13 cellular contexts compared by ENCODE assay signal in genomic region chr11:122137081-122137793, GRCh38. TPM values are rescaled to one million over a fixed set of nuclear protein-coding genes. Genes with fewer than 3 reads are reported as not detected.
DNase-seq lines count a peak whose midpoint lies in the region; ATAC-seq, FAIRE-seq and TF ChIP-seq lines count a peak whose summit lies in the region.
"Had no signal": no experiment of that assay in that cellular context is flagged by ENCODE, and none has a peak within 500 bp of the region (broad histone marks: within the 10 kb centered on the region; RNA-seq: fewer than 3 reads in every experiment).

No MANE protein-coding gene starts in this region.

- POLR2A ChIA-PET in CD4-positive, alpha-beta T cell (lab: Charles Lee): no interaction called here

- no peak overlapping the region for H3K27ac Mint-ChIP-seq in CD4-positive, alpha-beta T cell
- H3K27ac Mint-ChIP-seq: natural killer cell treated with Interleukin-12 subunit alpha and Interleukin-12 subunit beta and Interleukin-15 and Interleukin-18, amount 100 ng/mL, for 72 hours had no signal

- ATAC-seq in Right ventricle myocardium inferior (peak; percentile 81), HG02763 (IDR thresholded peaks at IDR 0.05; ENCODE audit: unreplicated experiment) (no peak)
- ATAC-seq in CD4-positive, alpha-beta T cell (ENCODE audit: poor library complexity): no peak
- ATAC-seq: natural killer cell treated with Interleukin-12 subunit alpha and Interleukin-12 subunit beta and Interleukin-15 and Interleukin-18, amount 100 ng/mL, for 72 hours had no signal

- no peak overlapping the region for H3K9ac ChIP-seq in keratinocyte (ENCODE audit: control insufficient read depth, extremely low read depth, insufficient read depth, low read length)

- H3K4me1 ChIP-seq in keratinocyte (ENCODE audit: control insufficient read depth, extremely low read depth, insufficient read depth, low read length): peaks cover 56% of the 10 kb centered on the region

- no peak for TF ChIP-seq CTCF in bronchial epithelial cell (IDR thresholded peaks at IDR 0.05; ENCODE audit: insufficient read depth, low read length, severe bottlenecking)
- no peak for TF ChIP-seq CTCF in keratinocyte (optimal IDR thresholded peaks at IDR 0.05 in 1 of 3, IDR thresholded peaks at IDR 0.05 in 1 of 3, conservative IDR thresholded peaks at IDR 0.05 in 1 of 3; ENCODE audit: extremely low read depth in 1 of 3, insufficient read depth in 2 of 3, low read length in 3 of 3)
- no peak for TF ChIP-seq CTCF in CD4-positive, alpha-beta T cell (IDR thresholded peaks at IDR 0.05)

- H3K36me3 Mint-ChIP-seq in CD4-positive, alpha-beta T cell (ENCODE audit: low read depth): no peaks in the 10 kb centered on the region
- H3K36me3 Mint-ChIP-seq: natural killer cell treated with Interleukin-12 subunit alpha and Interleukin-12 subunit beta and Interleukin-15 and Interleukin-18, amount 100 ng/mL, for 72 hours had no signal

- H3K4me3 Mint-ChIP-seq in CD4-positive, alpha-beta T cell: no peak overlapping the region
- H3K4me3 Mint-ChIP-seq: natural killer cell treated with Interleukin-12 subunit alpha and Interleukin-12 subunit beta and Interleukin-15 and Interleukin-18, amount 100 ng/mL, for 72 hours had no signal

- no peak for FAIRE-seq in bronchial epithelial cell (lab: Jason Lieb, UNC)
- peak; percentile 41 for FAIRE-seq in keratinocyte (lab: Jason Lieb, UNC)

- H3K9me3 ChIP-seq in keratinocyte (ENCODE audit: control insufficient read depth, low read depth, low read length): no peaks in the 10 kb centered on the region
- H3K9me3 ChIP-seq in CD4-positive, alpha-beta T cell (ENCODE audit: control insufficient read depth, low read length): no peaks in the 10 kb centered on the region

- H3K27me3 ChIP-seq in bronchial epithelial cell (ENCODE audit: control insufficient read depth, insufficient read depth, low read length) (no peaks in the 10 kb centered on the region), keratinocyte (ENCODE audit: control insufficient read depth, extremely low read depth, insufficient read depth, low read length) (no peaks in the 10 kb centered on the region)
- peaks cover 5% of the 10 kb centered on the region for H3K27me3 ChIP-seq in CD4-positive, alpha-beta T cell (ENCODE audit: control insufficient read depth, insufficient read depth, low read length)

- peak overlapping the region; percentile 55 for H3K4me2 ChIP-seq in keratinocyte (ENCODE audit: control insufficient read depth, extremely low read depth, insufficient read depth, low read depth, low read length)

- H3K27me3 Mint-ChIP-seq in CD4-positive, alpha-beta T cell: peaks cover 22% of the 10 kb centered on the region

- H3K27ac ChIP-seq in keratinocyte (ENCODE audit: control insufficient read depth, insufficient read depth, low read length): peak overlapping the region; percentile 77
- H3K27ac ChIP-seq in CD4-positive, alpha-beta T cell (ENCODE audit: low read depth, low read length): no peak overlapping the region

- CTCF ChIA-PET in CD4-positive, alpha-beta T cell (lab: Charles Lee): no interaction called here

- dilution Hi-C loops in keratinocyte (cut with MboI; ENCODE audit: extremely low pct_ligation_motif_present, low sequenced_read_pairs): no loop called here

- peaks cover 38% of the 10 kb centered on the region for H3K79me2 ChIP-seq in keratinocyte (ENCODE audit: control insufficient read depth, insufficient read depth, low read length)

- no peaks in the 10 kb centered on the region for H4K20me1 ChIP-seq in keratinocyte (ENCODE audit: control insufficient read depth, extremely low read depth, insufficient read depth, low read length)

- H3K36me3 ChIP-seq in bronchial epithelial cell (ENCODE audit: control insufficient read depth, insufficient read depth, low read length) (no peaks in the 10 kb centered on the region), keratinocyte (ENCODE audit: control insufficient read depth in 2 of 2, extremely low read depth in 1 of 2, insufficient read depth in 2 of 2, low read length in 2 of 2) (peaks cover 0 to 11% of the 10 kb centered on the region in 2 experiments)

- H3K4me1 Mint-ChIP-seq in CD4-positive, alpha-beta T cell (ENCODE audit: low read depth): no peaks in the 10 kb centered on the region

- no peak overlapping the region for H2AFZ ChIP-seq in keratinocyte (ENCODE audit: control insufficient read depth, low read length)

- DNase-seq in Right ventricle myocardium inferior (ENCODE audit: missing footprints): no peak
- DNase-seq in cardiac septum (ENCODE audit: low spot score): no peak
- DNase-seq in bronchial epithelial cell (ENCODE audit: low read depth): peak; percentile 94
- DNase-seq in keratinocyte (ENCODE audit: low read depth, low spot score): no peak
- no peak for DNase-seq in CD4-positive, alpha-beta T cell
- DNase-seq in HK-2 (ENCODE audit: unreplicated experiment): no peak
- no peak for DNase-seq in GM19238 (ENCODE audit: insufficient read length, low spot score)
- DNase-seq: GOT3, NCI-H2171 treated with DMSO at 0.1 percent for 48 hours had no signal

- intact Hi-C loops in Right ventricle myocardium inferior (cut with DNase I): loop anchor here (10.0 kb wide), 1 partner anchor 48 kb away; no protein-coding TSS in a partner anchor
- intact Hi-C loops in cardiac septum (cut with DNase I): no loop called here
- intact Hi-C loops in CD4-positive, alpha-beta T cell (cut with DNase I, micrococcal nuclease): no loop called here

- H3K9me3 Mint-ChIP-seq in CD4-positive, alpha-beta T cell: no peaks in the 10 kb centered on the region
- H3K9me3 Mint-ChIP-seq: natural killer cell treated with Interleukin-12 subunit alpha and Interleukin-12 subunit beta and Interleukin-15 and Interleukin-18, amount 100 ng/mL, for 72 hours had no signal

- H3K9me1 ChIP-seq in keratinocyte (ENCODE audit: control insufficient read depth, extremely low read depth, insufficient read depth, low read length): no peaks in the 10 kb centered on the region

- no peak overlapping the region for H3K4me3 ChIP-seq in bronchial epithelial cell (ENCODE audit: low read depth, low read length)
- H3K4me3 ChIP-seq in keratinocyte (ENCODE audit: control insufficient read depth in 2 of 3, extremely low read depth in 1 of 3, insufficient read depth in 2 of 3, low read depth in 1 of 3, low read length in 3 of 3): no peak overlapping the region

RNA-seq across cellular contexts. Expression of gene BLID, which starts 21.2 kb away (rescaled TPM):
- total RNA-seq in Right ventricle myocardium inferior (not detected), cardiac septum (0.57 TPM), bronchial epithelial cell (not detected in 2 replicates)
- polyA plus RNA-seq in keratinocyte: 0.18 TPM in 1 of 3 replicates, not detected in the others
- polyA plus RNA-seq in keratinocyte (2011; ENCODE audit: low read depth): not detected
- not detected in 2 replicates for polyA plus RNA-seq in keratinocyte (2011; cell fraction: cytosol; rRNA removed)
- polyA plus RNA-seq in keratinocyte (2011; cell fraction: nucleus; rRNA removed): 0.49 and 0.75 TPM in 2 replicates
- polyA plus RNA-seq in keratinocyte (2012; ENCODE audit: low replicate concordance): not detected in 2 replicates
- 2.0 to 11.3 TPM in 2 of 3 replicates, not detected in the other for polyA minus RNA-seq in keratinocyte
- polyA minus RNA-seq in keratinocyte (2011; cell fraction: cytosol; rRNA and poly(A)+ RNA removed): not detected
- 5.9 and 9.7 TPM in 2 replicates for polyA minus RNA-seq in keratinocyte (2011; cell fraction: nucleus; rRNA and poly(A)+ RNA removed)
- not detected for total RNA-seq in CD4-positive, alpha-beta T cell
- total RNA-seq: natural killer cell treated with Interleukin-12 subunit alpha and Interleukin-12 subunit beta and Interleukin-15 and Interleukin-18, amount 100 ng/mL, for 72 hours; T-helper 1 cell treated with Interleukin-12 subunit alpha and Interleukin-12 subunit beta and Interleukin-4 antibody, amounts not matched to agents 30 ng/mL and 1 ng/mL, for 36 hours had no signal
- polyA plus RNA-seq: esophagus had no signal
